ENCODE assay signal across 21 cellular contexts in genomic region chr2:14565666-14566065, GRCh38.
"Had no signal": no experiment of that assay in that cellular context is flagged by ENCODE, and none has a peak within 500 bp of the region (broad histone marks: within the 10 kb centered on the region; RNA-seq: fewer than 3 reads in every experiment).

No MANE protein-coding gene starts in this region.

- FAIRE-seq: colon, pancreas had no signal

- H3K9me3 ChIP-seq: gastrocnemius medialis, left ventricle myocardium inferior, pancreas, prostate gland, right lobe of liver, thoracic aorta, transverse colon had no signal

- H3K27ac ChIP-seq: gastrocnemius medialis, left ventricle myocardium inferior, pancreas, prostate gland, right lobe of liver, thoracic aorta, transverse colon had no signal

- ATAC-seq: effector memory CD8-positive, alpha-beta T cell; gastrocnemius medialis; pancreas; right lobe of liver; stimulated activated naive B cell treated with anti-CD40 and anti-IgM and Interleukin-4, amounts not matched to agents 10 μg/mL and 1 μg/mL and 100 μg/mL, for 72 hours; stimulated activated naive CD8-positive, alpha-beta T cell treated with anti-CD3 and anti-CD28 coated beads, Interleukin-15, amount 100 ng/mL, for 72 hours had no signal

- H3K27me3 Mint-ChIP-seq: dendritic cell treated with granulocyte-macrophage colony-stimulating factor and Interleukin-4, amounts not matched to agents 40 ng/mL and 50 ng/mL, for 4 days; effector memory CD8-positive, alpha-beta T cell; naive B cell; stimulated activated naive B cell treated with anti-CD40 and anti-IgM and Interleukin-4, amounts not matched to agents 10 μg/mL and 1 μg/mL and 100 μg/mL, for 72 hours; stimulated activated naive CD8-positive, alpha-beta T cell treated with anti-CD3 and anti-CD28 coated beads, Interleukin-15, amount 100 ng/mL, for 72 hours had no signal

- H3K4me3 Mint-ChIP-seq: dendritic cell treated with granulocyte-macrophage colony-stimulating factor and Interleukin-4, amounts not matched to agents 40 ng/mL and 50 ng/mL, for 4 days; effector memory CD8-positive, alpha-beta T cell; naive B cell; nephron; stimulated activated naive B cell treated with anti-CD40 and anti-IgM and Interleukin-4, amounts not matched to agents 10 μg/mL and 1 μg/mL and 100 μg/mL, for 72 hours; stimulated activated naive CD8-positive, alpha-beta T cell treated with anti-CD3 and anti-CD28 coated beads, Interleukin-15, amount 100 ng/mL, for 72 hours had no signal

- DNase-seq: cerebellar nuclear complex; effector memory CD8-positive, alpha-beta T cell; gastrocnemius medialis; islet precursor cell; left ventricle myocardium inferior; mesendoderm; naive B cell; occipital lobe; pancreas; retina; right lobe of liver; stimulated activated CD4-positive, alpha-beta T cell treated with anti-CD3 and anti-CD28 coated beads, Interleukin-4, amount 100 ng/mL, for 24 hours; stimulated activated naive B cell treated with anti-CD40 and anti-IgM and Interleukin-4, amounts not matched to agents 10 μg/mL and 1 μg/mL and 100 μg/mL, for 72 hours; stimulated activated naive CD8-positive, alpha-beta T cell treated with anti-CD3 and anti-CD28 coated beads, Interleukin-15, amount 100 ng/mL, for 72 hours; transverse colon had no signal

- H3K4me1 Mint-ChIP-seq: naive B cell; stimulated activated naive B cell treated with anti-CD40 and anti-IgM and Interleukin-4, amounts not matched to agents 10 μg/mL and 1 μg/mL and 100 μg/mL, for 72 hours; stimulated activated naive CD8-positive, alpha-beta T cell treated with anti-CD3 and anti-CD28 coated beads, Interleukin-15, amount 100 ng/mL, for 72 hours had no signal

- H3K27me3 ChIP-seq: gastrocnemius medialis, pancreas, right lobe of liver, transverse colon had no signal

- H3K4me1 ChIP-seq: gastrocnemius medialis, left ventricle myocardium inferior, pancreas, right lobe of liver had no signal

- H3K4me3 ChIP-seq: gastrocnemius medialis, left ventricle myocardium inferior, lung, pancreas, prostate gland, right lobe of liver, thoracic aorta, transverse colon had no signal

- H3K36me3 ChIP-seq: gastrocnemius medialis, left ventricle myocardium inferior, pancreas, prostate gland, right lobe of liver, thoracic aorta, transverse colon had no signal

- H3K27ac Mint-ChIP-seq: dendritic cell treated with granulocyte-macrophage colony-stimulating factor and Interleukin-4, amounts not matched to agents 40 ng/mL and 50 ng/mL, for 4 days; effector memory CD8-positive, alpha-beta T cell; naive B cell; nephron; stimulated activated naive B cell treated with anti-CD40 and anti-IgM and Interleukin-4, amounts not matched to agents 10 μg/mL and 1 μg/mL and 100 μg/mL, for 72 hours; stimulated activated naive CD8-positive, alpha-beta T cell treated with anti-CD3 and anti-CD28 coated beads, Interleukin-15, amount 100 ng/mL, for 72 hours had no signal

- H3K36me3 Mint-ChIP-seq: naive B cell; stimulated activated naive B cell treated with anti-CD40 and anti-IgM and Interleukin-4, amounts not matched to agents 10 μg/mL and 1 μg/mL and 100 μg/mL, for 72 hours had no signal

- H3K9me3 Mint-ChIP-seq: effector memory CD8-positive, alpha-beta T cell; nephron; stimulated activated naive CD8-positive, alpha-beta T cell treated with anti-CD3 and anti-CD28 coated beads, Interleukin-15, amount 100 ng/mL, for 72 hours had no signal
